In the genomic region with DNA sequence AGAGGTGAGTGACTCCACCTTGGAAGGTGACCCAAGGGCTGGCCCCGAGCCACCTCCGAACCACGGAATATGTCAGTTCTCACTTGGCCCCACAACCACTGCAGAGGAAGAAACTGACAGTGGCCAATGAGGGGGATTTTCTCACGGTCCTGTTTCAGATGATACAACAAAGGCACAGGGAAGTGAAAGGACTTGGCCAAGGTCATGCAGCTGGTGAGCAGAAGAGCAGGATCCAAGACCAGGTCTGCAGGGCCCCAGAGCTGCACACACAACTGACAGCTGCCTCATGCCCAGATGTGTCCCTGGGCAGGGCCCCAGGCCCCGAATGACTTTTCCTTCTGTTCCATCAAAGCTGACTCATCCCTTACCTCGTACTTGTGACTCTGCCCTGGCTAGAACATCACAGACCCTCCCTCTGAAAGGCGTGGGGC, we compare ENCODE assay signal across 8 cellular contexts. TPM values are rescaled to one million over a fixed set of nuclear protein-coding genes. Genes with fewer than 3 reads are reported as not detected.
A peak's percentile ranks its signal among the peaks of the same experiment; 100 is the strongest.
DNase-seq lines count a peak whose midpoint lies in the region; ATAC-seq and TF ChIP-seq lines count a peak whose summit lies in the region.

No MANE protein-coding gene starts in this region.

- peak; percentile 32 for DNase-seq in stimulated activated CD4-positive, alpha-beta T cell treated with anti-CD3 and anti-CD28 coated beads, Interleukin-15, amount 100 ng/mL, for 24 hours
- DNase-seq in stimulated activated CD4-positive, alpha-beta T cell treated with anti-CD3 and anti-CD28 coated beads, Interleukin-2, amount 100 ng/mL, for 48 hours: no peak
- DNase-seq in dermis blood vessel endothelial cell (peak; percentile 54), upper lobe of right lung (no peak), globus pallidus (ENCODE audit: low spot score) (no peak), NCI-H128 (lab: John Stamatoyannopoulos, UW; ENCODE audit: unreplicated experiment) (no peak), GDM1 (lab: John Stamatoyannopoulos, UW) (no peak)

- no peak overlapping the region for H3K4me3 ChIP-seq in upper lobe of right lung

- H3K36me3 ChIP-seq in upper lobe of right lung: peaks cover 60% of the 10 kb centered on the region

- intact Hi-C loops in upper lobe of right lung (cut with DNase I): loop anchor here (10.0 kb wide), 1 partner anchor 76 kb away; no protein-coding TSS in a partner anchor

- peak; percentile 83 for ATAC-seq in HG03342 (IDR thresholded peaks at IDR 0.05; ENCODE audit: unreplicated experiment)
- ATAC-seq in upper lobe of right lung: no peak

- no peaks in the 10 kb centered on the region for H3K9me3 ChIP-seq in upper lobe of right lung

- H3K27ac ChIP-seq in upper lobe of right lung: peak overlapping the region; percentile 56

- peaks cover 41% of the 10 kb centered on the region for H3K4me1 ChIP-seq in upper lobe of right lung

- H3K27me3 ChIP-seq in upper lobe of right lung: no peaks in the 10 kb centered on the region

- no peak for TF ChIP-seq CTCF in upper lobe of right lung (IDR thresholded peaks at IDR 0.05)

RNA-seq across cellular contexts. Expression of gene EVA1B, which starts 25.8 kb away (rescaled TPM):
- total RNA-seq in dermis blood vessel endothelial cell (105 and 192 TPM in 2 replicates), upper lobe of right lung (27.2 TPM)

RNA-seq across cellular contexts. Expression of gene STK40, which starts 36.5 kb away (rescaled TPM):
- 20.4 and 57.0 TPM in 2 replicates for total RNA-seq in dermis blood vessel endothelial cell
- 78.9 TPM for total RNA-seq in upper lobe of right lung

RNA-seq across cellular contexts. Expression of gene SH3D21, which starts 43.1 kb away (rescaled TPM):
- total RNA-seq in dermis blood vessel endothelial cell (0.74 and 1.5 TPM in 2 replicates), upper lobe of right lung (10.2 TPM)

RNA-seq across cellular contexts. Expression of gene LSM10, which starts 48.5 kb away (rescaled TPM):
- total RNA-seq in dermis blood vessel endothelial cell: 9.9 and 13.0 TPM in 2 replicates
- 39.4 TPM for total RNA-seq in upper lobe of right lung

Comparison
In these comparisons a context has a peak if more than half of its experiments do, and no peak if none do; other contexts are left out.
1. DNase-seq: peak in stimulated activated CD4-positive, alpha-beta T cell treated with anti-CD3 and anti-CD28 coated beads, Interleukin-15, amount 100 ng/mL, for 24 hours (single experiment) and dermis blood vessel endothelial cell (single experiment); none in stimulated activated CD4-positive, alpha-beta T cell treated with anti-CD3 and anti-CD28 coated beads, Interleukin-2, amount 100 ng/mL, for 48 hours (0 of 2), upper lobe of right lung (single experiment), globus pallidus (single experiment), NCI-H128 (single experiment) and GDM1 (single experiment).